In the genomic region with DNA sequence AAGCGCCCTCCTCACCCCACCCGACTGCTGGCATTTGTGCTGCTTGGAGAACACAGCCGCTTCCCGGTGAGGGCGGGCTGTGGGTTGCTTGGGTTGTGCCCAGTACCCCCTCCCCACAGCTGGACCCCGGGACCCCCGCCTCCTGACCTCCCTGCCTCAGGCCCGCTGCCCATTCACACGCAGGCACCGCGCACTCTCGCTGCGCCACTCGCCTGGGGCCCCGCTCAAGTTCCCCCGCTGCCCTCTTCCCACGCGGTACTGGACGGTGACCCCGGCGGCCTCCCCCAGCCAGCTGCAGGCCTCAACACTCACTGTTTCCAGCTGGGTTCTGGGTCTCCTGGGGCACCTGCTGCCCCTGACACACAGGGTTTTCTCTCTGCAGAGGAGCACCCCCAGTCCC, we compare ENCODE assay signal across 1 cellular context.
TF ChIP-seq lines count a peak whose summit lies in the region.

No MANE protein-coding gene starts in this region.

TF ChIP-seq in H1, 55 proteins besides CTCF, POLR2A, EP300 and RAD21:
- TF ChIP-seq POLR2AphosphoS5 (IDR thresholded peaks at IDR 0.05; ENCODE audit: low read depth, low read length) (no peak), RBBP5 (IDR thresholded peaks at IDR 0.05; ENCODE audit: borderline replicate concordance, low read depth, low read length) (no peak), CHD1 (IDR thresholded peaks at IDR 0.05; ENCODE audit: low read depth, low read length) (no peak), HDAC6 (IDR thresholded peaks at IDR 0.05; ENCODE audit: low read depth, low read length) (no peak), HDAC2 (IDR thresholded peaks at IDR 0.05; ENCODE audit: borderline replicate concordance in 1 of 2, low read depth in 2 of 2, low read length in 2 of 2) (no peak), POU5F1 (IDR thresholded peaks at IDR 0.05; ENCODE audit: low read depth, low read length) (no peak), JUND (IDR thresholded peaks at IDR 0.05; ENCODE audit: low read length) (no peak), SP4 (IDR thresholded peaks at IDR 0.05; ENCODE audit: low read length) (no peak), CREB1 (IDR thresholded peaks at IDR 0.05) (no peak), YY1 (IDR thresholded peaks at IDR 0.05; ENCODE audit: low read depth, low read length) (no peak), SRF (IDR thresholded peaks at IDR 0.05; ENCODE audit: low read depth, low read length) (no peak), SP1 (IDR thresholded peaks at IDR 0.05; ENCODE audit: low read depth, low read length) (no peak), RXRA (IDR thresholded peaks at IDR 0.05; ENCODE audit: insufficient read depth, low read depth, low read length) (no peak)
- TF ChIP-seq, protein P1, sequence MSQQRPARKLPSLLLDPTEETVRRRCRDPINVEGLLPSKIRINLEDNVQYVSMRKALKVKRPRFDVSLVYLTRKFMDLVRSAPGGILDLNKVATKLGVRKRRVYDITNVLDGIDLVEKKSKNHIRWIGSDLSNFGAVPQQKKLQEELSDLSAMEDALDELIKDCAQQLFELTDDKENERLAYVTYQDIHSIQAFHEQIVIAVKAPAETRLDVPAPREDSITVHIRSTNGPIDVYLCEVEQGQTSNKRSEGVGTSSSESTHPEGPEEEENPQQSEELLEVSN (IDR thresholded peaks at IDR 0.05), result no peak
- TF ChIP-seq, protein P2, sequence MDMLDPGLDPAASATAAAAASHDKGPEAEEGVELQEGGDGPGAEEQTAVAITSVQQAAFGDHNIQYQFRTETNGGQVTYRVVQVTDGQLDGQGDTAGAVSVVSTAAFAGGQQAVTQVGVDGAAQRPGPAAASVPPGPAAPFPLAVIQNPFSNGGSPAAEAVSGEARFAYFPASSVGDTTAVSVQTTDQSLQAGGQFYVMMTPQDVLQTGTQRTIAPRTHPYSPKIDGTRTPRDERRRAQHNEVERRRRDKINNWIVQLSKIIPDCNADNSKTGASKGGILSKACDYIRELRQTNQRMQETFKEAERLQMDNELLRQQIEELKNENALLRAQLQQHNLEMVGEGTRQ (IDR thresholded peaks at IDR 0.05; ENCODE audit: low read length), result no peak
TF ChIP-seq in H1: peak in this region for 0.
